ENCODE assay signal across 20 cellular contexts in genomic region chr12:4828176-4828575, GRCh38.
DNase-seq lines count a peak whose midpoint lies in the region; ATAC-seq and TF ChIP-seq lines count a peak whose summit lies in the region.
"Had no signal": no experiment of that assay in that cellular context is flagged by ENCODE, and none has a peak within 500 bp of the region (broad histone marks: within the 10 kb centered on the region; RNA-seq: fewer than 3 reads in every experiment).

No MANE protein-coding gene starts in this region.

- H4K20me1 ChIP-seq in BLaER1 treated with 17β-estradiol and CSF1 and Interleukin-3, amounts not matched to agents 10 nM and 100 nM = peaks cover 0 to 53% (median 0%) of the 10 kb centered on the region in 11 experiments; a peak in 5 of 22 replicates
- H4K20me1 ChIP-seq in DND-41 (ENCODE audit: insufficient read depth, low read length) = no peaks in the 10 kb centered on the region
- H4K20me1 ChIP-seq in OCI-LY7 (ENCODE audit: insufficient read depth, low read length) = no peaks in the 10 kb centered on the region

- no peaks in the 10 kb centered on the region for H3K9me2 ChIP-seq in OCI-LY7 (ENCODE audit: insufficient read depth, low read length)

- ATAC-seq in DND-41 (ENCODE audit: insufficient read depth, low read depth) (no peak), GM18502 (IDR thresholded peaks at IDR 0.05; ENCODE audit: poor library complexity, unreplicated experiment) (no peak), HG03159 (IDR thresholded peaks at IDR 0.05; ENCODE audit: unreplicated experiment) (no peak)
- no peak for ATAC-seq in activated naive CD8-positive, alpha-beta T cell treated with anti-CD3 and anti-CD28 coated beads, Interleukin-2, amount 50 U/mL, for 24 hours
- ATAC-seq: left cardiac atrium had no signal

- peaks cover under 1% of the 10 kb centered on the region for H3K36me3 Mint-ChIP-seq in activated naive CD8-positive, alpha-beta T cell treated with anti-CD3 and anti-CD28 coated beads, Interleukin-2, amount 50 U/mL, for 24 hours (ENCODE audit: low read depth)
- H3K36me3 Mint-ChIP-seq: mesothelial cell of epicardium had no signal

- peak overlapping the region; percentile 82 for H3K4me3 Mint-ChIP-seq in activated naive CD8-positive, alpha-beta T cell treated with anti-CD3 and anti-CD28 coated beads, Interleukin-2, amount 50 U/mL, for 24 hours
- H3K4me3 Mint-ChIP-seq: mesothelial cell of epicardium, neural crest cell had no signal

- DNase-seq in DND-41 (no peak), OCI-LY7 (ENCODE audit: low spot score) (peak; percentile 37), NCI-H345 treated with DMSO at 0.1 percent for 48 hours (lab: John Stamatoyannopoulos, UW; ENCODE audit: unreplicated experiment) (no peak), NCI-H510A treated with DMSO at 0.1 percent for 48 hours (lab: John Stamatoyannopoulos, UW) (no peak)
- no peak for DNase-seq in activated naive CD8-positive, alpha-beta T cell treated with anti-CD3 and anti-CD28 coated beads, Interleukin-2, amount 50 U/mL, for 24 hours
- DNase-seq: activated gamma-delta T cell; DMS 273 treated with DMSO at 0.1 percent for 48 hours; effector CD8-positive, alpha-beta T cell; GDM1; left cardiac atrium; NCI-H187 treated with DMSO at 0.1 percent for 48 hours; NCI-H510A; SW 1271 had no signal

- TF ChIP-seq CTCF in DND-41 (IDR thresholded peaks at IDR 0.05; ENCODE audit: borderline replicate concordance, extremely low read depth, low read length, poor library complexity, severe bottlenecking) (no peak), OCI-LY7 (conservative IDR thresholded peaks at IDR 0.05; ENCODE audit: low read length) (no peak)

- CTCF ChIA-PET in OCI-LY7 (lab: Charles Lee; ENCODE audit: unreplicated experiment) = no interaction called here

- peak overlapping the region in 6 of 11 experiments; percentile 52 to 74 (median 62); a peak in 10 of 22 replicates for H3K27ac ChIP-seq in BLaER1 treated with 17β-estradiol and CSF1 and Interleukin-3, amounts not matched to agents 10 nM and 100 nM
- peak overlapping the region; percentile 90 for H3K27ac ChIP-seq in DND-41 (ENCODE audit: low read length)
- H3K27ac ChIP-seq in OCI-LY7 (ENCODE audit: low read depth, low read length, poor library complexity, severe bottlenecking) = peak overlapping the region; percentile 98
- H3K27ac ChIP-seq: esophagus muscularis mucosa, prostate gland had no signal

- no peaks in the 10 kb centered on the region for H3K79me2 ChIP-seq in DND-41 (ENCODE audit: insufficient read depth, low read length)
- peaks cover 46% of the 10 kb centered on the region; the same call in 1 of the 2 replicates for H3K79me2 ChIP-seq in OCI-LY7 (ENCODE audit: insufficient read depth, low read depth, low read length)

- peaks cover 0 to 74% (median 0%) of the 10 kb centered on the region in 11 experiments; a peak in 7 of 22 replicates for H3K27me3 ChIP-seq in BLaER1 treated with 17β-estradiol and CSF1 and Interleukin-3, amounts not matched to agents 10 nM and 100 nM
- no peaks in the 10 kb centered on the region for H3K27me3 ChIP-seq in DND-41 (ENCODE audit: insufficient read depth, low read length, poor library complexity)

- H3K27me3 Mint-ChIP-seq in activated naive CD8-positive, alpha-beta T cell treated with anti-CD3 and anti-CD28 coated beads, Interleukin-2, amount 50 U/mL, for 24 hours = no peaks in the 10 kb centered on the region

- intact Hi-C loops in OCI-LY7 (cut with micrococcal nuclease; ENCODE audit: unreplicated experiment) = loop anchor here (2.0 to 5.0 kb wide), 5 partner anchors 179 to 1534 kb away; partner anchors contain the start of genes AKAP3, NDUFA9, PARP11 and RAD51AP1

- peaks cover 0 to 7% (median 0%) of the 10 kb centered on the region in 11 experiments; a peak in 5 of 22 replicates for H3K36me3 ChIP-seq in BLaER1 treated with 17β-estradiol and CSF1 and Interleukin-3, amounts not matched to agents 10 nM and 100 nM
- H3K36me3 ChIP-seq in DND-41 (ENCODE audit: insufficient read depth, low read length) = no peaks in the 10 kb centered on the region
- H3K36me3 ChIP-seq in OCI-LY7 (ENCODE audit: insufficient read depth, low read length) = peaks cover 42% of the 10 kb centered on the region
- H3K36me3 ChIP-seq: esophagus muscularis mucosa, prostate gland had no signal

- peak overlapping the region; percentile 96 for H3K27ac Mint-ChIP-seq in activated naive CD8-positive, alpha-beta T cell treated with anti-CD3 and anti-CD28 coated beads, Interleukin-2, amount 50 U/mL, for 24 hours
- H3K27ac Mint-ChIP-seq: mesothelial cell of epicardium had no signal

- H3K9me3 Mint-ChIP-seq in activated naive CD8-positive, alpha-beta T cell treated with anti-CD3 and anti-CD28 coated beads, Interleukin-2, amount 50 U/mL, for 24 hours = peaks cover 5% of the 10 kb centered on the region
- H3K9me3 Mint-ChIP-seq: mesothelial cell of epicardium, neural crest cell had no signal

- peaks cover 3 to 14% (median 7%) of the 10 kb centered on the region in 11 experiments; a peak in 18 of 22 replicates for H3K9me3 ChIP-seq in BLaER1 treated with 17β-estradiol and CSF1 and Interleukin-3, amounts not matched to agents 10 nM and 100 nM (replicated peaks in 1 of 11)
- no peaks in the 10 kb centered on the region for H3K9me3 ChIP-seq in DND-41 (ENCODE audit: insufficient read depth, low read length, severe bottlenecking)
- peaks cover 8% of the 10 kb centered on the region; the same call in 1 of the 2 replicates for H3K9me3 ChIP-seq in OCI-LY7 (ENCODE audit: low read length)
- H3K9me3 ChIP-seq: prostate gland had no signal

- peak overlapping the region in 5 of 11 experiments; percentile 12 to 77 (median 65); a peak in 7 of 22 replicates for H3K9ac ChIP-seq in BLaER1 treated with 17β-estradiol and CSF1 and Interleukin-3, amounts not matched to agents 10 nM and 100 nM
- peak overlapping the region; percentile 57 for H3K9ac ChIP-seq in DND-41 (ENCODE audit: low read depth, low read length)

- H2AFZ ChIP-seq in DND-41 (ENCODE audit: low read depth, low read length) (no peak overlapping the region), OCI-LY7 (ENCODE audit: low read length) (peak overlapping the region; percentile 3; the same call in 1 of the 2 replicates)

- H3K4me2 ChIP-seq in BLaER1 treated with 17β-estradiol and CSF1 and Interleukin-3, amounts not matched to agents 10 nM and 100 nM = peak overlapping the region in 10 of 11 experiments; percentile 50 to 98 (median 88); a peak in 20 of 22 replicates
- H3K4me2 ChIP-seq in DND-41 (ENCODE audit: insufficient read depth, low read length) = peak overlapping the region; percentile 66
- peak overlapping the region; percentile 87 for H3K4me2 ChIP-seq in OCI-LY7 (ENCODE audit: low read length)

- no TSS peak for BruUV-seq in OCI-LY7 (replicated peaks; lab: Mats Ljungman, UMichigan)

- H3K4me1 ChIP-seq in BLaER1 treated with 17β-estradiol and CSF1 and Interleukin-3, amounts not matched to agents 10 nM and 100 nM = peaks cover 57 to 98% (median 89%) of the 10 kb centered on the region in 10 experiments
- H3K4me1 ChIP-seq in DND-41 (ENCODE audit: insufficient read depth, low read length) (peaks cover 69% of the 10 kb centered on the region), OCI-LY7 (ENCODE audit: insufficient read depth, low read length, poor library complexity, severe bottlenecking) (peaks cover 58% of the 10 kb centered on the region)
- H3K4me1 ChIP-seq: prostate gland had no signal

- POLR2A ChIA-PET in OCI-LY7 (lab: Charles Lee) = interaction anchor here (0.5 to 2.5 kb wide), 5 partner anchors 8 to 992 kb away, joined by 3 to 7 read pairs (median 4); no protein-coding TSS in a partner anchor

- peaks cover 81% of the 10 kb centered on the region for H3K4me1 Mint-ChIP-seq in activated naive CD8-positive, alpha-beta T cell treated with anti-CD3 and anti-CD28 coated beads, Interleukin-2, amount 50 U/mL, for 24 hours
- H3K4me1 Mint-ChIP-seq: mesothelial cell of epicardium had no signal

- H3K4me3 ChIP-seq in BLaER1 treated with 17β-estradiol and CSF1 and Interleukin-3, amounts not matched to agents 10 nM and 100 nM = peak overlapping the region in 4 of 10 experiments; percentile 21 to 61 (median 46); a peak in 7 of 20 replicates
- peak overlapping the region in 1 of 2 experiments; percentile 52; a peak in 2 of 4 replicates for H3K4me3 ChIP-seq in DND-41 (ENCODE audit: low read depth in 1 of 2, low read length in 2 of 2)
- H3K4me3 ChIP-seq in OCI-LY7 (ENCODE audit: low read depth, low read length, poor library complexity, severe bottlenecking) = peak overlapping the region; percentile 82
- H3K4me3 ChIP-seq: esophagus muscularis mucosa, prostate gland had no signal
